8 cellular contexts compared by ENCODE assay signal in genomic region chr22:29072193-29072978, GRCh38. TPM values are rescaled to one million over a fixed set of nuclear protein-coding genes. Genes with fewer than 3 reads are reported as not detected.
DNase-seq lines count a peak whose midpoint lies in the region; ATAC-seq and TF ChIP-seq lines count a peak whose summit lies in the region.

No MANE protein-coding gene starts in this region.

- DNase-seq in ELR (ENCODE audit: low read depth) (peak; percentile 79), HEK293T (ENCODE audit: extremely low spot score) (peak; percentile 97), NCI-H1092 (lab: John Stamatoyannopoulos, UW) (peak; percentile 43), T-helper 2 cell (peak; percentile 69 to 86 (median 73)), amniotic stem cell (lab: John Stamatoyannopoulos, UW) (peak; percentile 32), left ventricle myocardium superior (peak; percentile 95), progenitor cell of endocrine pancreas (ENCODE audit: low spot score, unreplicated experiment) (peak; percentile 96), upper lobe of left lung (peak; percentile 97 to 98)

- no peaks in the 10 kb centered on the region for H3K36me3 ChIP-seq in upper lobe of left lung

- TF ChIP-seq CTCF in progenitor cell of endocrine pancreas (IDR thresholded peaks at IDR 0.05; ENCODE audit: unreplicated experiment) = no peak
- TF ChIP-seq CTCF in upper lobe of left lung (IDR thresholded peaks at IDR 0.05) = no peak

- peak overlapping the region; percentile 49 for H3K27ac Mint-ChIP-seq in progenitor cell of endocrine pancreas

- peaks cover 17 to 34% (median 33%) of the 10 kb centered on the region in 4 donors for H3K4me1 ChIP-seq in upper lobe of left lung

- H3K4me3 ChIP-seq in upper lobe of left lung = peak overlapping the region; percentile 37 to 93 (median 82)

- H3K4me1 Mint-ChIP-seq in progenitor cell of endocrine pancreas (ENCODE audit: low read depth) = peaks cover 13% of the 10 kb centered on the region

- H3K27me3 Mint-ChIP-seq in progenitor cell of endocrine pancreas = peaks cover 56% of the 10 kb centered on the region

- peak overlapping the region; percentile 73 for H3K4me3 Mint-ChIP-seq in progenitor cell of endocrine pancreas (ENCODE audit: low read depth)

- no peak for TF ChIP-seq EP300 in upper lobe of left lung (IDR thresholded peaks at IDR 0.05)

- POLR2A ChIA-PET in HEK293T (lab: Yijun Ruan, JAX) = interaction anchor here (1.3 kb wide), 1 partner anchor 189 kb away, joined by 3 read pairs; the partner anchor contains the start of gene ZNRF3

- WGBS in upper lobe of left lung, 2 donors = 43 to 57% methylated on average over 16 to 22 of the region's 41 CpGs

- no peak for TF ChIP-seq POLR2A in upper lobe of left lung (IDR thresholded peaks at IDR 0.05)

- no peaks in the 10 kb centered on the region for H3K9me3 ChIP-seq in upper lobe of left lung

- CTCF ChIA-PET in HEK293T (lab: Yijun Ruan, JAX) = interaction anchor here (0.6 to 1.1 kb wide), 3 partner anchors 11 to 82 kb away, joined by 3 to 4 read pairs (median 3); partner anchors contain the start of gene C22orf31

- ATAC-seq in left ventricle myocardium superior = peak; percentile 88
- peak; percentile 94 to 95 for ATAC-seq in upper lobe of left lung (ENCODE audit: low FRiP score in 2 of 2)

- intact Hi-C loops in left ventricle myocardium superior (cut with micrococcal nuclease) = no loop called here

- peaks cover 0 to 5% (median 0%) of the 10 kb centered on the region in 4 donors for H3K27me3 ChIP-seq in upper lobe of left lung

- H3K36me3 Mint-ChIP-seq in progenitor cell of endocrine pancreas (ENCODE audit: insufficient read depth) = peaks cover 2% of the 10 kb centered on the region

- no peaks in the 10 kb centered on the region for H3K9me3 Mint-ChIP-seq in progenitor cell of endocrine pancreas (ENCODE audit: low read depth)

- H3K27ac ChIP-seq in upper lobe of left lung = no peak overlapping the region

TF ChIP-seq in HEK293T, 16 proteins besides CTCF, POLR2A, EP300 and RAD21:
- no peak for TF ChIP-seq FOXA1 (IDR thresholded peaks at IDR 0.05)
- TF ChIP-seq L3MBTL2 (conservative IDR thresholded peaks at IDR 0.05) = no peak
- TF ChIP-seq NFRKB (IDR thresholded peaks at IDR 0.05) = no peak
- TF ChIP-seq ELF4 (IDR thresholded peaks at IDR 0.05) = no peak
- no peak for TF ChIP-seq FOXM1 (IDR thresholded peaks at IDR 0.05; ENCODE audit: borderline replicate concordance)
- TF ChIP-seq ZNF384 (IDR thresholded peaks at IDR 0.05) = no peak
- TF ChIP-seq TARDBP (IDR thresholded peaks at IDR 0.05) = no peak
- peak; percentile 96 for TF ChIP-seq PKNOX1 (IDR thresholded peaks at IDR 0.05)

RNA-seq across cellular contexts. Expression of gene KREMEN1, which starts 0.4 kb away (rescaled TPM):
- 68.2 TPM for total RNA-seq in left ventricle myocardium superior
- total RNA-seq in progenitor cell of endocrine pancreas = 10.5 and 11.5 TPM in 2 replicates
- 10 to 100 TPM in 5 of 6 donors, 1 to 10 TPM in 1; 8.4 to 24.3 (median 15.9) TPM for total RNA-seq in upper lobe of left lung

RNA-seq across cellular contexts. Expression of gene C22orf31, which starts 10.8 kb away (rescaled TPM):
- total RNA-seq in left ventricle myocardium superior = not detected
- not detected in 2 replicates for total RNA-seq in progenitor cell of endocrine pancreas
- total RNA-seq in upper lobe of left lung = not detected

Comparison
In these comparisons a context has a peak if more than half of its experiments do, and no peak if none do; other contexts are left out.
1. DNase-seq: peak in every context shown above with its lines; median percentile 98 in upper lobe of left lung; 97 in HEK293T; 96 in progenitor cell of endocrine pancreas; 95 in left ventricle myocardium superior; 79 in ELR; 73 in T-helper 2 cell; 43 in NCI-H1092; 32 in amniotic stem cell.